In the genomic region with DNA sequence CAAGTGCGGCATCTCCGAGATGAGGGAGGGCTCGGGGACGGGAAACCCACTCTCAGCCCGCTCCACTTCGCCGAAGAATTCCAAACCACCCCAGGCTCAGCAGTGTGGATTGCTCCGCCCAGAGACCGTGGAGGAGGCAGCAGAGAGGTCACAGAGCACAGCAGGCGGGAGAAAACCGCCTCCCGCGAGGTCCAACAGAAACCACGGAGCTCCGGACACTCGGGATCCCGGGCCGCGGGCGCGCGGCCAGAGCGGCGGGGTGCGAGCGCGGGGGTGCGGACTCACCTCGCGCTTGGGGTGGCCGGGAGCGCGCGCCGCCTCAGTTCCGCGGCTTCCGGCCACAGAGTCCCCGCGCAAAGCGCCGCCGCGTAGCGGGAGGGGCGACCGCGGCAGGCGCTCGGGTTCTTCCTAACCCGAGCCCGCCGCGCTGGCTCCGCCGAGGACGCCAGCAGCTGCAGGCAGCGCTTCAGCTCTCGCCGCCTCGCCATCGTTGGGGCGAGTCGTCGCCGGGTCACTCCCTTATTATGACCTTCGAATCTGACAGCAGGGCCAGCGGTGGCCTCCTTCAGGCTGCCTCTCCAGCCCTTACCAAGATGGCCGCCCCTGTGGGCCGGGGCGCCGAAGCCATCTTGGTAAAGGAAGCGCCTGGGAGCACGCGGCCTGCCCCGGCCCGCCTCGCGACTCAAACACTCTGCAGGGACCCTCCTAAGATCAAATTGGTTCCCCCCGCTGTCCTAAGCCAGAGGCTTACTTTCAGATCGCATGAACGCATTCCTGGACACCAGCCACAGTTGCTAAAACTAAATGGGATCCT, we compare ENCODE assay signal across 8 cellular contexts. TPM values are rescaled to one million over a fixed set of nuclear protein-coding genes. Genes with fewer than 3 reads are reported as not detected.
DNase-seq lines count a peak whose midpoint lies in the region; ATAC-seq, FAIRE-seq and TF ChIP-seq lines count a peak whose summit lies in the region.

A gene (minus strand): TSS at position 106 of the 814 bp plus-strand sequence. CDS start 20,323 bp downstream, outside the sequence.

- 1 to 6% (median 2%) methylated on average over 29 to 82 of the region's 82 CpGs for WGBS in spleen, 5 donors

- TF ChIP-seq POLR2A in spleen (IDR thresholded peaks at IDR 0.05): no peak

- in situ Hi-C loops in ACHN (cut with HindIII; ENCODE audit: low pct_ligation_motif_present, low pct_unique_long_range_greater_than_20kb, low sequenced_read_pairs): no loop called here

- peak within 1 kb of the TSS; percentile 58 for H3K4me3 ChIP-seq in WI38 (ENCODE audit: low read depth, low read length)
- peak within 1 kb of the TSS; percentile 69 for H3K4me3 ChIP-seq in bronchial epithelial cell (ENCODE audit: low read depth, low read length)
- peak within 1 kb of the TSS; percentile 64 to 82 (median 66) for H3K4me3 ChIP-seq in spleen

- no peak for TF ChIP-seq CTCF in WI38 (IDR thresholded peaks at IDR 0.05; ENCODE audit: low read depth, low read length)
- no peak for TF ChIP-seq CTCF in bronchial epithelial cell (IDR thresholded peaks at IDR 0.05; ENCODE audit: insufficient read depth, low read length, severe bottlenecking)
- TF ChIP-seq CTCF in spleen (IDR thresholded peaks at IDR 0.05 in 8 of 11, conservative IDR thresholded peaks at IDR 0.05 in 3 of 11): peak in 2 of 11 experiments; percentile 24 to 26

- intact Hi-C loops in spleen (cut with DNase I; ENCODE audit: low total_unique reads): no loop called here

- peak; percentile 97 for DNase-seq in ACHN
- peak; percentile 90 for DNase-seq in NCI-H2171 treated with DMSO at 0.1 percent for 48 hours (lab: John Stamatoyannopoulos, UW)
- DNase-seq in bronchial epithelial cell (ENCODE audit: low read depth): peak; percentile 56
- DNase-seq in iris pigment epithelial cell (ENCODE audit: low read depth): peak; percentile 89
- DNase-seq in spleen: peak; percentile 94

- H3K9me3 ChIP-seq in spleen: no peaks in the 10 kb centered on the region

- no peak for FAIRE-seq in bronchial epithelial cell (lab: Jason Lieb, UNC)

- H3K4me1 ChIP-seq in spleen: peaks cover 12 to 44% (median 31%) of the 10 kb centered on the region in 6 donors

- ATAC-seq in GM18870 (IDR thresholded peaks at IDR 0.05; ENCODE audit: unreplicated experiment): peak; percentile 85
- ATAC-seq in HG03103 (IDR thresholded peaks at IDR 0.05; ENCODE audit: low read depth, unreplicated experiment): peak; percentile 79

- H3K27ac ChIP-seq in spleen: peak within 1 kb of the TSS; percentile 94 to 100 (median 96)

- H3K27me3 ChIP-seq in bronchial epithelial cell (ENCODE audit: control insufficient read depth, insufficient read depth, low read length): no peaks in the 10 kb centered on the region
- H3K27me3 ChIP-seq in spleen (replicated peaks in 1 of 7): no peaks in the 10 kb centered on the region

- no peaks in the 10 kb centered on the region for H3K36me3 ChIP-seq in bronchial epithelial cell (ENCODE audit: control insufficient read depth, insufficient read depth, low read length)
- no peaks in the 10 kb centered on the region for H3K36me3 ChIP-seq in spleen

RNA-seq across cellular contexts. Expression of the gene that starts here (rescaled TPM):
- total RNA-seq in bronchial epithelial cell (1.4 and 2.6 TPM in 2 replicates), spleen (10 to 100 TPM; 17.1 to 40.4 (median 34.0) TPM)
- polyA plus RNA-seq in spleen: 1 to 10 TPM; 3.5 to 7.6 (median 4.4) TPM

Comparison
In these comparisons a context has a peak if more than half of its experiments do, and no peak if none do; other contexts are left out.
1. Peak in every context shown above with its lines: DNase-seq, ATAC-seq, H3K4me3 ChIP-seq and H3K27ac ChIP-seq.